In the genomic region with DNA sequence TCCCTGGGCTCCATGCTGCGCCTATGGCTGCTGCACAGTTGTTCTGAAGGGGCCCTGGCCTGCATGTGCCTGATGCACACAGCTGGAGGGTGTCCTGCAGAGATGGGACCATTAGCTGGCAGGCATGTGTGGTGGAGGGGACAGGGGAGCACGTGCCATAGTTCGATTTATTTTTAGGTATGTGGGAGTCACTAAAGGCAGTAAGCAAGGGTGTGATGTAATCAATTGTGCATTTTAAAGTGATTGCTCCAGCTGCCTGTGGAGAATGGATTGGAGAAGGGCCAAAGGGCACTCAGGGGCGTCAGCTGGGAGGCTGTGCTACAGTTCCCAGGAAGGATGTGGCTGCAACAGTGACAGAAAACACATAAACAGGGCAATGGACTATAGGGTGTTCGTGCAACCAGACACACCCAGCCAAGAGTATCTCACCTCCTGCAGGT, we compare ENCODE assay signal across 8 cellular contexts.
A peak's percentile ranks its signal among the peaks of the same experiment; 100 is the strongest.
DNase-seq lines count a peak whose midpoint lies in the region; ATAC-seq and TF ChIP-seq lines count a peak whose summit lies in the region.

No MANE protein-coding gene starts in this region.

- H3K4me3 Mint-ChIP-seq in activated naive CD4-positive, alpha-beta T cell treated with anti-CD3 and anti-CD28 coated beads, Interleukin-2, amount 10 ng/mL, durations not matched to agents 7 days and 5 days, result peak overlapping the region; percentile 67

- peak; percentile 76 for DNase-seq in activated naive CD4-positive, alpha-beta T cell treated with anti-CD3 and anti-CD28 coated beads, Interleukin-2, amount 10 ng/mL, durations not matched to agents 7 days and 5 days
- DNase-seq in activated naive CD4-positive, alpha-beta T cell treated with Interleukin-2 at 50 U/mL for 16 hours, result no peak
- peak; percentile 14 to 48 (median 37) for DNase-seq in effector memory CD4-positive, alpha-beta T cell
- DNase-seq in retina (peak; percentile 43), GDM1 (lab: John Stamatoyannopoulos, UW) (no peak), RKO (ENCODE audit: low spot score) (no peak)

- H3K4me3 ChIP-seq in effector memory CD4-positive, alpha-beta T cell (ENCODE audit: insufficient read depth, low read depth, low read length, poor library complexity, severe bottlenecking), result peak overlapping the region; percentile 14

- CTCF ChIA-PET in activated naive CD4-positive, alpha-beta T cell treated with anti-CD3 and anti-CD28 coated beads, Interleukin-2, amount 10 ng/mL, durations not matched to agents 7 days and 5 days (lab: Charles Lee), result interaction anchor here (0.7 to 7.0 kb wide), 18 partner anchors 8 to 205 kb away, joined by 3 to 70 read pairs (median 4); partner anchors contain the start of gene ARL4C

- no peaks in the 10 kb centered on the region for H3K27me3 ChIP-seq in effector memory CD4-positive, alpha-beta T cell (replicated peaks; ENCODE audit: control insufficient read depth, insufficient read depth, low read length, poor library complexity, severe bottlenecking)

- peak; percentile 15 for ATAC-seq in HG03354 (IDR thresholded peaks at IDR 0.05; ENCODE audit: poor library complexity, severe bottlenecking, unreplicated experiment)

- peaks cover 95% of the 10 kb centered on the region for H3K4me1 Mint-ChIP-seq in activated naive CD4-positive, alpha-beta T cell treated with anti-CD3 and anti-CD28 coated beads, Interleukin-2, amount 10 ng/mL, durations not matched to agents 7 days and 5 days

- H3K27ac Mint-ChIP-seq in activated naive CD4-positive, alpha-beta T cell treated with anti-CD3 and anti-CD28 coated beads, Interleukin-2, amount 10 ng/mL, durations not matched to agents 7 days and 5 days, result peak overlapping the region; percentile 99

- H3K9me3 Mint-ChIP-seq in activated naive CD4-positive, alpha-beta T cell treated with anti-CD3 and anti-CD28 coated beads, Interleukin-2, amount 10 ng/mL, durations not matched to agents 7 days and 5 days, result peaks cover 4% of the 10 kb centered on the region

- no peaks in the 10 kb centered on the region for H3K27me3 Mint-ChIP-seq in activated naive CD4-positive, alpha-beta T cell treated with anti-CD3 and anti-CD28 coated beads, Interleukin-2, amount 10 ng/mL, durations not matched to agents 7 days and 5 days

- H3K36me3 Mint-ChIP-seq in activated naive CD4-positive, alpha-beta T cell treated with anti-CD3 and anti-CD28 coated beads, Interleukin-2, amount 10 ng/mL, durations not matched to agents 7 days and 5 days, result peaks cover 22% of the 10 kb centered on the region

- no peaks in the 10 kb centered on the region for H3K36me3 ChIP-seq in effector memory CD4-positive, alpha-beta T cell (ENCODE audit: control insufficient read depth, insufficient read depth, low read length)

- no peaks in the 10 kb centered on the region for H3K9me3 ChIP-seq in effector memory CD4-positive, alpha-beta T cell (ENCODE audit: control insufficient read depth, low read length)

- peaks cover 54% of the 10 kb centered on the region for H3K4me1 ChIP-seq in effector memory CD4-positive, alpha-beta T cell (ENCODE audit: control insufficient read depth, insufficient read depth, low read length, poor library complexity, severe bottlenecking)

- peak overlapping the region; percentile 98 for H3K27ac ChIP-seq in effector memory CD4-positive, alpha-beta T cell (ENCODE audit: insufficient read depth, low read length, poor library complexity, severe bottlenecking)

TF ChIP-seq in PFSK-1, 5 proteins besides CTCF, POLR2A, EP300 and RAD21:
- TF ChIP-seq POLR2AphosphoS5 (IDR thresholded peaks at IDR 0.05; ENCODE audit: low read depth, low read length) (no peak), SIN3A (IDR thresholded peaks at IDR 0.05; ENCODE audit: borderline replicate concordance, insufficient read depth, low read length) (no peak), FOXP2 (optimal IDR thresholded peaks at IDR 0.05; ENCODE audit: borderline replicate concordance, extremely low read depth, extremely low read length, insufficient read depth) (peak; percentile 83), TAF1 (IDR thresholded peaks at IDR 0.05; ENCODE audit: borderline replicate concordance, insufficient read depth, low read length) (no peak)
- TF ChIP-seq, protein P1, sequence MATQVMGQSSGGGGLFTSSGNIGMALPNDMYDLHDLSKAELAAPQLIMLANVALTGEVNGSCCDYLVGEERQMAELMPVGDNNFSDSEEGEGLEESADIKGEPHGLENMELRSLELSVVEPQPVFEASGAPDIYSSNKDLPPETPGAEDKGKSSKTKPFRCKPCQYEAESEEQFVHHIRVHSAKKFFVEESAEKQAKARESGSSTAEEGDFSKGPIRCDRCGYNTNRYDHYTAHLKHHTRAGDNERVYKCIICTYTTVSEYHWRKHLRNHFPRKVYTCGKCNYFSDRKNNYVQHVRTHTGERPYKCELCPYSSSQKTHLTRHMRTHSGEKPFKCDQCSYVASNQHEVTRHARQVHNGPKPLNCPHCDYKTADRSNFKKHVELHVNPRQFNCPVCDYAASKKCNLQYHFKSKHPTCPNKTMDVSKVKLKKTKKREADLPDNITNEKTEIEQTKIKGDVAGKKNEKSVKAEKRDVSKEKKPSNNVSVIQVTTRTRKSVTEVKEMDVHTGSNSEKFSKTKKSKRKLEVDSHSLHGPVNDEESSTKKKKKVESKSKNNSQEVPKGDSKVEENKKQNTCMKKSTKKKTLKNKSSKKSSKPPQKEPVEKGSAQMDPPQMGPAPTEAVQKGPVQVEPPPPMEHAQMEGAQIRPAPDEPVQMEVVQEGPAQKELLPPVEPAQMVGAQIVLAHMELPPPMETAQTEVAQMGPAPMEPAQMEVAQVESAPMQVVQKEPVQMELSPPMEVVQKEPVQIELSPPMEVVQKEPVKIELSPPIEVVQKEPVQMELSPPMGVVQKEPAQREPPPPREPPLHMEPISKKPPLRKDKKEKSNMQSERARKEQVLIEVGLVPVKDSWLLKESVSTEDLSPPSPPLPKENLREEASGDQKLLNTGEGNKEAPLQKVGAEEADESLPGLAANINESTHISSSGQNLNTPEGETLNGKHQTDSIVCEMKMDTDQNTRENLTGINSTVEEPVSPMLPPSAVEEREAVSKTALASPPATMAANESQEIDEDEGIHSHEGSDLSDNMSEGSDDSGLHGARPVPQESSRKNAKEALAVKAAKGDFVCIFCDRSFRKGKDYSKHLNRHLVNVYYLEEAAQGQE (IDR thresholded peaks at IDR 0.05; ENCODE audit: insufficient read depth in 1 of 2, low read depth in 2 of 2, low read length in 2 of 2), result no peak

Comparison
In these comparisons a context has a peak if more than half of its experiments do, and no peak if none do; other contexts are left out.
1. DNase-seq: peak in activated naive CD4-positive, alpha-beta T cell treated with anti-CD3 and anti-CD28 coated beads, Interleukin-2, amount 10 ng/mL, durations not matched to agents 7 days and 5 days (single experiment), effector memory CD4-positive, alpha-beta T cell (3 of 3) and retina (single experiment); none in activated naive CD4-positive, alpha-beta T cell treated with Interleukin-2 at 50 U/mL for 16 hours (single experiment), GDM1 (single experiment) and RKO (single experiment).